ENCODE assay signal across 8 cellular contexts in the genomic region with DNA sequence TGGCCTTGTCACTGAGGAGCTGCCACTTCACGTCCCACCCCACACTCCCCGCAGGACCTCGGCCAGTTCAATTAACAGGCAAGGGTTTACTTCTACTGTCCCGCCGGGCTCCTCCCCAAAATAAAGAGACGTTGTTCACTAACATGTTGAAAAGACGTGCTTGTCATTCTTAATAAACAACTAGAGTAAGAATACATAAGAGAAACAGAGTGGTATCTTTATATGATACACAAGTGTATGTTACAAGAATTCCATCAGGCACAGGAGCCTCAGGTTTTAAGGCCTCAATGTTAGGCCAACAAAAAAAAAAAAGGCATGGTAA. TPM values are rescaled to one million over a fixed set of nuclear protein-coding genes. Genes with fewer than 3 reads are reported as not detected.
DNase-seq lines count a peak whose midpoint lies in the region; TF ChIP-seq lines count a peak whose summit lies in the region.

No MANE protein-coding gene starts in this region.

- H3K4me3 ChIP-seq in SK-N-MC: peak overlapping the region; percentile 87
- H3K4me3 ChIP-seq in esophagus (ENCODE audit: low read depth in 1 of 2, low read length in 2 of 2): peak overlapping the region in 1 of 2 donors; percentile 76

- no peak for DNase-seq in SK-N-MC (ENCODE audit: low read depth, low spot score)
- no peak for DNase-seq in progenitor cell of endocrine pancreas (ENCODE audit: low spot score, unreplicated experiment)
- DNase-seq in globus pallidus (ENCODE audit: low spot score): no peak
- no peak for DNase-seq in NCI-H1436 treated with DMSO at 0.1 percent for 48 hours (lab: John Stamatoyannopoulos, UW)
- no peak for DNase-seq in UCSD-AML1 (lab: John Stamatoyannopoulos, UW; ENCODE audit: unreplicated experiment)
- DNase-seq in COR-L47 (lab: John Stamatoyannopoulos, UW): no peak

- H3K27ac ChIP-seq in SK-N-MC (peak overlapping the region; percentile 84), esophagus (ENCODE audit: low read depth in 2 of 2, low read length in 1 of 2) (peak overlapping the region; percentile 82 to 97)

- peaks cover 9% of the 10 kb centered on the region for H3K4me1 Mint-ChIP-seq in progenitor cell of endocrine pancreas (ENCODE audit: low read depth)

- peaks cover 15% of the 10 kb centered on the region for H3K36me3 Mint-ChIP-seq in progenitor cell of endocrine pancreas (ENCODE audit: insufficient read depth)

- H3K27me3 ChIP-seq in esophagus (ENCODE audit: control insufficient read depth in 1 of 2, insufficient read depth in 2 of 2, low read length in 2 of 2): no peaks in the 10 kb centered on the region

- H3K4me3 Mint-ChIP-seq in progenitor cell of endocrine pancreas (ENCODE audit: low read depth): peak overlapping the region; percentile 84

- no peaks in the 10 kb centered on the region for H3K27me3 Mint-ChIP-seq in progenitor cell of endocrine pancreas

- TF ChIP-seq CTCF in progenitor cell of endocrine pancreas (IDR thresholded peaks at IDR 0.05; ENCODE audit: unreplicated experiment): no peak

- H3K4me1 ChIP-seq in ES-I3 (ENCODE audit: insufficient read depth, low read length) (peaks cover 4% of the 10 kb centered on the region; the same call in 1 of the 2 replicates), esophagus (ENCODE audit: control insufficient read depth in 2 of 2, insufficient read depth in 2 of 2, low read length in 1 of 2) (peaks cover 0 to 15% of the 10 kb centered on the region in 2 donors)

- H3K9me3 Mint-ChIP-seq in progenitor cell of endocrine pancreas (ENCODE audit: low read depth): no peaks in the 10 kb centered on the region

- H3K36me3 ChIP-seq in ES-I3 (ENCODE audit: insufficient read depth, low read length) (peaks cover 51% of the 10 kb centered on the region), SK-N-MC (ENCODE audit: insufficient read depth, low read length) (peaks cover 50% of the 10 kb centered on the region; the same call in 1 of the 2 replicates), esophagus (ENCODE audit: control insufficient read depth in 2 of 2, insufficient read depth in 2 of 2, low read length in 1 of 2) (peaks cover 9 to 44% of the 10 kb centered on the region in 2 donors)

- WGBS in esophagus, 2 donors: 1 to 2% methylated on average over 7 of the region's 7 CpGs

- peak overlapping the region; percentile 97 for H3K27ac Mint-ChIP-seq in progenitor cell of endocrine pancreas

- H3K9ac ChIP-seq in ES-I3 (ENCODE audit: low read depth, low read length) (peak overlapping the region; percentile 72; the same call in 1 of the 2 replicates), SK-N-MC (ENCODE audit: insufficient read length) (peak overlapping the region; percentile 26)

- H3K9me3 ChIP-seq in ES-I3 (ENCODE audit: control insufficient read depth, insufficient read depth, low read length) (no peaks in the 10 kb centered on the region), SK-N-MC (ENCODE audit: low read depth, low read length) (no peaks in the 10 kb centered on the region), esophagus (ENCODE audit: control insufficient read depth in 2 of 2, insufficient read depth in 1 of 2, low read depth in 1 of 2, low read length in 1 of 2) (no peaks in the 10 kb centered on the region)

RNA-seq across cellular contexts. Expression of a gene that starts 0.3 kb away (rescaled TPM):
- polyA plus RNA-seq in esophagus: 100 to 1,000 TPM; 121 to 176 TPM
- 197 and 206 TPM in 2 replicates for total RNA-seq in progenitor cell of endocrine pancreas

RNA-seq across cellular contexts. Expression of a gene that starts 7.6 kb away (rescaled TPM):
- 10 to 100 TPM; 65.1 to 65.7 TPM for polyA plus RNA-seq in esophagus
- total RNA-seq in progenitor cell of endocrine pancreas: 46.1 and 49.5 TPM in 2 replicates

RNA-seq across cellular contexts. Expression of a gene that starts 11.1 kb away (rescaled TPM):
- polyA plus RNA-seq in esophagus: 10 to 100 TPM; 22.2 to 26.9 TPM
- 44.1 and 45.5 TPM in 2 replicates for total RNA-seq in progenitor cell of endocrine pancreas

RNA-seq across cellular contexts. Expression of a gene that starts 22.3 kb away (rescaled TPM):
- 10 to 100 TPM; 64.5 to 79.0 TPM for polyA plus RNA-seq in esophagus
- total RNA-seq in progenitor cell of endocrine pancreas: 369 and 414 TPM in 2 replicates

RNA-seq across cellular contexts. Expression of a gene that starts 39.5 kb away (rescaled TPM):
- 10 to 100 TPM; 10.7 to 14.5 TPM for polyA plus RNA-seq in esophagus
- 45.3 and 48.4 TPM in 2 replicates for total RNA-seq in progenitor cell of endocrine pancreas
